ENCODE assay signal across 10 cellular contexts in the genomic region with DNA sequence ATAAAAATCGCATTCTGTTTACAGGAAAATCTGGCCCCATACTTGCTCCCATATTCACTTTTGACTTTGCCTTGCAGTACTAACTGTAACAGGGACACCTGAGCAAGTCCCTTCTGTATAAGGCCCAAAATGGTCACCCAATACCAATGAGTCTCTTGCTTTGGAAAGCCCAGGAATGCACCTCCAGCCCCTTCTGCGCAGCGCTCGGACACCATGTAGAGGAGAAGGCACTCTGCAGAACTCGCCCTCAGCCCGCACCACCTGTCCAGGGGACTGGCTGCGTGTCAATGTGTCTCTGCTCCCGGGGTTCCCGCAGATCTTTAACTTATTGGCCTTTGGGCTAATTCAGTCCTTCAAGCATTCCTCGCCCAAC. TPM values are rescaled to one million over a fixed set of nuclear protein-coding genes. Genes with fewer than 3 reads are reported as not detected.
DNase-seq lines count a peak whose midpoint lies in the region; ATAC-seq and TF ChIP-seq lines count a peak whose summit lies in the region.
"Had no signal": no experiment of that assay in that cellular context is flagged by ENCODE, and none has a peak within 500 bp of the region (broad histone marks: within the 10 kb centered on the region; RNA-seq: fewer than 3 reads in every experiment).

No MANE protein-coding gene starts in this region.

- H3K9me3 Mint-ChIP-seq in CD8-positive, alpha-beta T cell, result no peaks in the 10 kb centered on the region
- H3K9me3 Mint-ChIP-seq in neural crest cell, result no peaks in the 10 kb centered on the region

- peak overlapping the region; percentile 56 for H3K27ac Mint-ChIP-seq in CD8-positive, alpha-beta T cell
- peak overlapping the region; percentile 57 for H3K27ac Mint-ChIP-seq in neural crest cell (ENCODE audit: unreplicated experiment)

- H3K27me3 ChIP-seq in CD8-positive, alpha-beta T cell (ENCODE audit: insufficient read depth, low read length), result no peaks in the 10 kb centered on the region
- H3K27me3 ChIP-seq in adipocyte (replicated peaks; ENCODE audit: control insufficient read depth, insufficient read depth, low read length), result no peaks in the 10 kb centered on the region

- H3K27ac ChIP-seq in CD8-positive, alpha-beta T cell (ENCODE audit: low read depth, low read length), result no peak overlapping the region

- H3K4me1 Mint-ChIP-seq in CD8-positive, alpha-beta T cell (ENCODE audit: low read depth), result peaks cover 9% of the 10 kb centered on the region
- H3K4me1 Mint-ChIP-seq in neural crest cell, result peaks cover 17% of the 10 kb centered on the region

- no peaks in the 10 kb centered on the region for H3K9me3 ChIP-seq in CD8-positive, alpha-beta T cell (ENCODE audit: low read length)
- H3K9me3 ChIP-seq in adipocyte (ENCODE audit: control insufficient read depth, low read length), result no peaks in the 10 kb centered on the region
- H3K9me3 ChIP-seq: esophagus squamous epithelium had no signal

- intact Hi-C loops in CD8-positive, alpha-beta T cell (cut with DNase I, micrococcal nuclease), result loop anchor here (1.0 to 2.0 kb wide), 4 partner anchors 54 to 612 kb away; no protein-coding TSS in a partner anchor

- H3K9ac ChIP-seq in adipocyte (ENCODE audit: low read length), result peak overlapping the region; percentile 88

- no peak overlapping the region for H3K4me3 ChIP-seq in CD8-positive, alpha-beta T cell (ENCODE audit: low read depth, low read length)
- H3K4me3 ChIP-seq in adipocyte (ENCODE audit: low read length), result no peak overlapping the region
- H3K4me3 ChIP-seq: lung had no signal

- H3K4me1 ChIP-seq in CD8-positive, alpha-beta T cell (ENCODE audit: insufficient read depth, low read length), result peaks cover 10% of the 10 kb centered on the region
- H3K4me1 ChIP-seq in adipocyte (ENCODE audit: control insufficient read depth, insufficient read depth, low read length), result peaks cover 16% of the 10 kb centered on the region

- H3K36me3 ChIP-seq in CD8-positive, alpha-beta T cell (ENCODE audit: insufficient read depth, low read length), result no peaks in the 10 kb centered on the region
- H3K36me3 ChIP-seq in adipocyte (ENCODE audit: control insufficient read depth, insufficient read depth, low read length, severe bottlenecking), result no peaks in the 10 kb centered on the region
- H3K36me3 ChIP-seq: esophagus squamous epithelium had no signal

- ATAC-seq in CD8-positive, alpha-beta T cell, result no peak
- peak; percentile 11 for ATAC-seq in HG02852 (IDR thresholded peaks at IDR 0.05; ENCODE audit: unreplicated experiment)

- H3K4me3 Mint-ChIP-seq in CD8-positive, alpha-beta T cell, result peak overlapping the region; percentile 30
- peak overlapping the region; percentile 12 for H3K4me3 Mint-ChIP-seq in neural crest cell

- peaks cover 3% of the 10 kb centered on the region for H3K27me3 Mint-ChIP-seq in CD8-positive, alpha-beta T cell (ENCODE audit: low read depth)
- no peaks in the 10 kb centered on the region for H3K27me3 Mint-ChIP-seq in neural crest cell (ENCODE audit: low read depth)

- no peak for TF ChIP-seq CTCF in CD8-positive, alpha-beta T cell (IDR thresholded peaks at IDR 0.05)
- no peak for TF ChIP-seq CTCF in neural crest cell (conservative IDR thresholded peaks at IDR 0.05)

- POLR2A ChIA-PET in CD8-positive, alpha-beta T cell (lab: Charles Lee), result no interaction called here

- no peak for DNase-seq in CD8-positive, alpha-beta T cell
- DNase-seq in adipocyte (ENCODE audit: low read depth) (no peak), neural crest cell (ENCODE audit: low read depth, low spot score) (no peak), NCI-H1092 (lab: John Stamatoyannopoulos, UW) (no peak), cerebellar cortex (ENCODE audit: low spot score) (no peak), middle frontal gyrus (ENCODE audit: extremely low spot score, low spot score) (no peak)
- no peak for DNase-seq in stimulated activated CD4-positive, alpha-beta T cell treated with anti-CD3 and anti-CD28 coated beads, Interleukin-4, amount 100 ng/mL, for 4 hours

- H3K36me3 Mint-ChIP-seq in CD8-positive, alpha-beta T cell, result no peaks in the 10 kb centered on the region
- H3K36me3 Mint-ChIP-seq in neural crest cell (ENCODE audit: low read depth), result no peaks in the 10 kb centered on the region

- CTCF ChIA-PET in CD8-positive, alpha-beta T cell (lab: Charles Lee), result interaction anchor here (1.0 to 18.7 kb wide), 11 partner anchors 12 to 128 kb away, joined by 3 to 255 read pairs (median 3); no protein-coding TSS in a partner anchor

RNA-seq across cellular contexts. Expression of a gene that starts 0.7 kb away (rescaled TPM):
- total RNA-seq in CD8-positive, alpha-beta T cell, result not detected
- total RNA-seq in neural crest cell, result not detected in 2 replicates
- total RNA-seq: esophagus squamous epithelium had no signal

RNA-seq across cellular contexts. Expression of a gene that starts 34.7 kb away (rescaled TPM):
- total RNA-seq in CD8-positive, alpha-beta T cell, result 100 to 1,000 TPM; 110 to 113 TPM
- 19.9 and 21.0 TPM in 2 replicates for total RNA-seq in neural crest cell
